Comparison of ENCODE assay signal across 10 cellular contexts in the genomic region with DNA sequence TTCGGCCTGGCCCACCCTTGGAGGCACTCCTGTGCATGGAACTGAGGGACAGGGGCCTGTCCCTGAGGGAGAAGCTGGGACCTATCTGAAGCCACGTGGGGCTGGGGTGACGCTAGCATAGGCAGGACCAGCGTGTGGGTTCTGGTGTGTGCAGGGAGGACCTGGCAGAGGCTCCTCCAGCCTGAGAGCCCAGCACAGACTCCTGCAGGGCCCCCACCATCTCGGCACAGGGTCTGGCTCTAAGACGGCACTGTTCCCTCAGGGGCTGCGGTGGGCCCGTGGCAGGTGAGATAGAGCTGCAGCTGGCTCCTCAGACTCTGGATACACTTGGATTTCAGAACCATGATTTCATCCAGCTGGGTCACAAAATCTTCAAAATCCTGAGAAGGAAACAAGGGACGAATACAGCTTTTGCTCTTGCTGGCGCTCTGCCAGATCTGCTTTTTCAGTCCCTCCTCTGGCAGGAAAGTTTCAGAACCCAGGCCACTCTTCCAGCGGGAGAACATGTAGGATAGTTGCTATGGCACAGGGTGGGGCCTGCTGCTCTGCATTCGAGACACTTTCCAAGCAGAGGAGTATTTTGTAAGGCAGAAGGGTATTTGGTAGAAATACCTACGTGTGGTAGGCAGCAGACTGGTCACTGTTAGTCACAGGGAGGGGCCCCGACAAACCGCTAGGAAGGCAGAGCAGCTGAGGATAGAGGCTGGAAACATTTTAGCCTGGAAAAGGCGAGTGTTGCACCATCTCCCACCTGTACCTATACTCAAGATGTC.
DNase-seq lines count a peak whose midpoint lies in the region; ATAC-seq and TF ChIP-seq lines count a peak whose summit lies in the region.
"Had no signal": no experiment of that assay in that cellular context is flagged by ENCODE, and none has a peak within 500 bp of the region (broad histone marks: within the 10 kb centered on the region; RNA-seq: fewer than 3 reads in every experiment).

No MANE protein-coding gene starts in this region.

- H2AFZ ChIP-seq in ACC112 (ENCODE audit: low read length, unreplicated experiment) = no peak overlapping the region

- no peak for ATAC-seq in GM21717 (IDR thresholded peaks at IDR 0.05; ENCODE audit: unreplicated experiment)

- peak; percentile 93 for DNase-seq in HT1080 (ENCODE audit: low read depth)
- no peak for DNase-seq in coronary artery (ENCODE audit: low spot score)
- peak; percentile 82 for DNase-seq in myocyte (ENCODE audit: low read depth)
- DNase-seq in SK-N-DZ (ENCODE audit: low spot score) = no peak
- no peak for DNase-seq in NCI-H128 (lab: John Stamatoyannopoulos, UW; ENCODE audit: unreplicated experiment)
- no peak for DNase-seq in T-helper 2 cell
- DNase-seq: NCI-H1048 had no signal

- H3K27ac ChIP-seq in ACC112 (ENCODE audit: low read depth, low read length) (peak overlapping the region; percentile 83), coronary artery (peak overlapping the region; percentile 53 to 80)

- TF ChIP-seq CTCF in coronary artery (IDR thresholded peaks at IDR 0.05) = no peak

- H3K4me1 ChIP-seq in ACC112 (ENCODE audit: control insufficient read depth, insufficient read depth, low read length, unreplicated experiment) = peaks cover 37% of the 10 kb centered on the region

- H3K79me2 ChIP-seq in ACC112 (ENCODE audit: control insufficient read depth, insufficient read depth, low read length, unreplicated experiment) = no peaks in the 10 kb centered on the region

- no peak overlapping the region for H3K4me3 ChIP-seq in ACC112 (ENCODE audit: low read depth, low read length)
- H3K4me3 ChIP-seq in coronary artery = peak overlapping the region; percentile 11
- H3K4me3 ChIP-seq: pancreas had no signal

- H3K27me3 ChIP-seq in ACC112 (ENCODE audit: insufficient read depth, low read length) = no peaks in the 10 kb centered on the region
- H3K27me3 ChIP-seq: pancreas had no signal

- peaks cover 6% of the 10 kb centered on the region for H3K36me3 ChIP-seq in ACC112 (ENCODE audit: insufficient read depth, low read length)

Comparison
In these comparisons a context has a peak if more than half of its experiments do, and no peak if none do; other contexts are left out.
1. DNase-seq: peak in HT1080 (single experiment) and myocyte (single experiment); none in coronary artery (single experiment), SK-N-DZ (single experiment), NCI-H128 (single experiment) and T-helper 2 cell (0 of 5).